10 cellular contexts compared by ENCODE assay signal in genomic region chr4:69849969-69850368, GRCh38.
DNase-seq lines count a peak whose midpoint lies in the region; ATAC-seq and TF ChIP-seq lines count a peak whose summit lies in the region.
"Had no signal": no experiment of that assay in that cellular context is flagged by ENCODE, and none has a peak within 500 bp of the region (broad histone marks: within the 10 kb centered on the region; RNA-seq: fewer than 3 reads in every experiment).

No MANE protein-coding gene starts in this region.

- peak; percentile 6 for DNase-seq in fibroblast of pulmonary artery (ENCODE audit: low read depth)
- DNase-seq in central memory CD4-positive, alpha-beta T cell = no peak
- no peak for DNase-seq in activated naive CD4-positive, alpha-beta T cell treated with Interleukin-2 at 50 U/mL for 16 hours
- no peak for DNase-seq in activated gamma-delta T cell treated with Interleukin-2 at 50 U/mL for 16 hours
- DNase-seq: activated T-cell treated with anti-CD3 and anti-CD28 coated beads, Interleukin-2, amount 50 U/mL, for 48 hours; NCI-H69 had no signal

- TF ChIP-seq CTCF in fibroblast of pulmonary artery (IDR thresholded peaks at IDR 0.05; ENCODE audit: low read length, missing control alignments) = no peak

- ATAC-seq in GM19043 (IDR thresholded peaks at IDR 0.05; ENCODE audit: low read depth, unreplicated experiment) = peak; percentile 86
- peak; percentile 92 for ATAC-seq in GM21576 (IDR thresholded peaks at IDR 0.05; ENCODE audit: unreplicated experiment)
- ATAC-seq in HG03066 (IDR thresholded peaks at IDR 0.05; ENCODE audit: low read depth, unreplicated experiment) = peak; percentile 87

- no peak overlapping the region for H3K4me3 ChIP-seq in fibroblast of pulmonary artery (replicated peaks; ENCODE audit: low read depth, low read length)
- H3K4me3 ChIP-seq: SJSA1 had no signal
